ENCODE assay signal across 11 cellular contexts in the genomic region with DNA sequence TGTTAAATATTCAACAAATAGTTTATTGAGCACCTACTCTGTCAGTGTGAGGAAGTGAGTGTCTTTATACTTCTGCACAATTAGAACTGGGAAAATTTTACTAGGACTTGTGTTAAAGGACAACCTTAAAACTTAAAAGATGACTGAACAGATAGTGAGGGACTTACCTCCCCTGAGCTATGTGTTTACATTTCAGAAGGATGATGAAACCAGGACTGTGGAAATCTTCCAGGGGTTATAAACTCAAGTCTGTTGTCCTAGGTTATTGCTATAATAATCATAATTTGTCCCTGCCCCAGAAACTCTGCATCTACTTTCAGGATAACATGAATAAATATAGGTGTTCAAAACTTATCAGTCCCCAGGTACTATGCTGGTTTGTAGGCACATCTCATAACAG.
DNase-seq lines count a peak whose midpoint lies in the region; ATAC-seq and TF ChIP-seq lines count a peak whose summit lies in the region.
"Had no signal": no experiment of that assay in that cellular context is flagged by ENCODE, and none has a peak within 500 bp of the region (broad histone marks: within the 10 kb centered on the region; RNA-seq: fewer than 3 reads in every experiment).

No MANE protein-coding gene starts in this region.

- TF ChIP-seq CTCF in AG04450 (IDR thresholded peaks at IDR 0.05; ENCODE audit: low read depth, low read length) (no peak), breast epithelium (IDR thresholded peaks at IDR 0.05) (no peak), stomach (IDR thresholded peaks at IDR 0.05) (no peak)

- H3K4me1 ChIP-seq in breast epithelium (peaks cover 0 to 6% of the 10 kb centered on the region in 2 donors), stomach (peaks cover 7 to 67% (median 35%) of the 10 kb centered on the region in 4 donors)

- H3K36me3 ChIP-seq in breast epithelium (no peaks in the 10 kb centered on the region), stomach (peaks cover 0 to 8% (median 0%) of the 10 kb centered on the region in 4 donors)
- H3K36me3 ChIP-seq: BLaER1 had no signal

- ATAC-seq in memory B cell (ENCODE audit: low read depth) = no peak
- ATAC-seq in GM19397 (IDR thresholded peaks at IDR 0.05; ENCODE audit: unreplicated experiment) = no peak
- no peak for ATAC-seq in GM18858 (IDR thresholded peaks at IDR 0.05; ENCODE audit: unreplicated experiment)

- POLR2A ChIA-PET in AG04450 (lab: Yijun Ruan, JAX) = interaction anchor here (0.6 kb wide), 1 partner anchor 426 kb away, joined by 7 read pairs; no protein-coding TSS in a partner anchor

- H3K4me3 ChIP-seq in AG04450 (ENCODE audit: low read depth, low read length) (no peak overlapping the region), breast epithelium (no peak overlapping the region), stomach (no peak overlapping the region)
- H3K4me3 ChIP-seq: BLaER1 had no signal

- H3K27ac Mint-ChIP-seq in memory B cell = peak overlapping the region; percentile 89
- H3K27ac Mint-ChIP-seq: endodermal cell had no signal

- H3K4me3 Mint-ChIP-seq in memory B cell = no peak overlapping the region
- H3K4me3 Mint-ChIP-seq: endodermal cell had no signal

- CTCF ChIA-PET in AG04450 (lab: Charles Lee) = interaction anchor here (0.9 to 3.0 kb wide), 3 partner anchors 11 to 169 kb away, joined by 3 to 11 read pairs (median 3); no protein-coding TSS in a partner anchor

- TF ChIP-seq POLR2A in breast epithelium (IDR thresholded peaks at IDR 0.05) (no peak), stomach (IDR thresholded peaks at IDR 0.05) (no peak)

- TF ChIP-seq EP300 in stomach (IDR thresholded peaks at IDR 0.05) = no peak

- H3K36me3 Mint-ChIP-seq in memory B cell = peaks cover 5% of the 10 kb centered on the region

- no peak overlapping the region for H3K27ac ChIP-seq in AG04450 (ENCODE audit: low read depth, low read length)
- peak overlapping the region; percentile 49 to 64 for H3K27ac ChIP-seq in breast epithelium
- peak overlapping the region in 2 of 5 donors; percentile 2 to 31 for H3K27ac ChIP-seq in stomach
- H3K27ac ChIP-seq: BLaER1 had no signal

- H3K9me3 Mint-ChIP-seq in memory B cell = no peaks in the 10 kb centered on the region
- H3K9me3 Mint-ChIP-seq: endodermal cell had no signal

- intact Hi-C loops in breast epithelium (cut with DNase I; ENCODE audit: low total_unique reads) = no loop called here
- intact Hi-C loops in stomach (cut with DNase I; ENCODE audit: low total_unique reads) = no loop called here

- peak; percentile 21 for DNase-seq in AG04450 (ENCODE audit: low read depth, low spot score)
- DNase-seq in HuH-7.5 (ENCODE audit: low spot score) = peak; percentile 38
- DNase-seq in breast epithelium (ENCODE audit: low spot score in 2 of 2) = no peak
- no peak for DNase-seq in memory B cell (ENCODE audit: low spot score in 2 of 2)
- no peak for DNase-seq in stomach
- DNase-seq in NCI-H345 treated with DMSO at 0.1 percent for 48 hours (lab: John Stamatoyannopoulos, UW; ENCODE audit: unreplicated experiment) = no peak
- DNase-seq: endodermal cell, NCI-H2081 had no signal

- no peaks in the 10 kb centered on the region for H3K9me3 ChIP-seq in AG04450 (ENCODE audit: control insufficient read depth, insufficient read depth, low read length)
- H3K9me3 ChIP-seq in breast epithelium = no peaks in the 10 kb centered on the region
- H3K9me3 ChIP-seq in stomach = no peaks in the 10 kb centered on the region
- H3K9me3 ChIP-seq: BLaER1 had no signal

- peaks cover 47% of the 10 kb centered on the region for H3K4me1 Mint-ChIP-seq in memory B cell

- no peaks in the 10 kb centered on the region for H3K27me3 ChIP-seq in AG04450 (ENCODE audit: control insufficient read depth, insufficient read depth, low read length)
- H3K27me3 ChIP-seq in breast epithelium = no peaks in the 10 kb centered on the region
- H3K27me3 ChIP-seq in stomach = no peaks in the 10 kb centered on the region
- H3K27me3 ChIP-seq: BLaER1 had no signal

- no peaks in the 10 kb centered on the region for H3K27me3 Mint-ChIP-seq in memory B cell

Comparison
In these comparisons a context has a peak if more than half of its experiments do, and no peak if none do; other contexts are left out.
1. DNase-seq: peak in AG04450 (single experiment) and HuH-7.5 (single experiment); none in breast epithelium (0 of 2), memory B cell (0 of 2), stomach (single experiment) and NCI-H345 treated with DMSO at 0.1 percent for 48 hours (single experiment).